ENCODE assay signal across 9 cellular contexts in the genomic region with DNA sequence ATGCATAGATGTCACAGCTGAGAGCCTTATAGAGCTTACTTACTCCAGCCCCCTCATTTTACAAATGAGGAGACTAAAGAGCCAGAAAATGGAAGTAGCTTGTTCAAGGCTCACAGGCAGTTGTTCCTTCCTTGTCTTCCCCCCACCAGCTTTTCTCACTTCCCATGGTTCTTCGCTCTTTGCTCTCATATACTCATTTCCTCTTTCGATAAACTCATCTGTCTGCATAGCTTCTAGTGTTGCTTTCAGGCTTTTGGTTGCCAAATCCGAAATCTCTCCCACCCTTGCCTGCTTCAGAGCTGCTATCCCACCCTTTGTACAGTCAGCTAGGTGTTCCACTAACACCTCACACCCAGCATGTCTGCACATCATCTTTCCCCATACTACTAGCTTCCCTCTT.
DNase-seq lines count a peak whose midpoint lies in the region; ATAC-seq and TF ChIP-seq lines count a peak whose summit lies in the region.
"Had no signal": no experiment of that assay in that cellular context is flagged by ENCODE, and none has a peak within 500 bp of the region (broad histone marks: within the 10 kb centered on the region; RNA-seq: fewer than 3 reads in every experiment).

No MANE protein-coding gene starts in this region.

- H3K27me3 ChIP-seq in SU-DHL-6 (ENCODE audit: low read length): no peaks in the 10 kb centered on the region

- DNase-seq in pons (ENCODE audit: low spot score) (peak; percentile 38), D341Med (ENCODE audit: low spot score) (no peak), nephron progenitor cell (no peak), midbrain (lab: John Stamatoyannopoulos, UW) (no peak)

- TF ChIP-seq POLR2A in GM18951 (IDR thresholded peaks at IDR 0.05; ENCODE audit: extremely low read depth, insufficient read depth, insufficient read length): peak; percentile 40

- H3F3A ChIP-seq in SU-DHL-6 (ENCODE audit: insufficient read depth): peaks cover 5% of the 10 kb centered on the region; the same call in 1 of the 2 replicates

- peaks cover 28% of the 10 kb centered on the region for H3K79me2 ChIP-seq in SU-DHL-6 (ENCODE audit: insufficient read depth, low read length)

- H3K36me3 ChIP-seq in SU-DHL-6 (ENCODE audit: low read length): no peaks in the 10 kb centered on the region

- H3K27ac ChIP-seq in SU-DHL-6 (ENCODE audit: low read depth, low read length): peak overlapping the region; percentile 60

- ATAC-seq in HG02973 (IDR thresholded peaks at IDR 0.05; ENCODE audit: unreplicated experiment) (peak; percentile 74), HG03439 (IDR thresholded peaks at IDR 0.05; ENCODE audit: unreplicated experiment) (no peak)

- peaks cover 44% of the 10 kb centered on the region for H3K9me3 Mint-ChIP-seq in nephron progenitor cell

- H3K4me3 ChIP-seq in SU-DHL-6 (ENCODE audit: insufficient read depth, low read length, poor library complexity, severe bottlenecking): peak overlapping the region; percentile 65

- no peaks in the 10 kb centered on the region for H3K9me2 ChIP-seq in SU-DHL-6 (replicated peaks; ENCODE audit: insufficient read depth, low read length)

- peaks cover 27% of the 10 kb centered on the region for H3K4me1 Mint-ChIP-seq in nephron progenitor cell
- H3K4me1 Mint-ChIP-seq: brain had no signal

- no peak overlapping the region for H3K27ac Mint-ChIP-seq in nephron progenitor cell

- H3K4me2 ChIP-seq in SU-DHL-6 (ENCODE audit: low read depth, low read length, poor library complexity, severe bottlenecking): peak overlapping the region; percentile 78

- TF ChIP-seq CTCF in SU-DHL-6 (IDR thresholded peaks at IDR 0.05; ENCODE audit: insufficient read depth, low read length, poor library complexity, severe bottlenecking) (no peak), nephron progenitor cell (IDR thresholded peaks at IDR 0.05) (no peak)

- no peaks in the 10 kb centered on the region for H4K20me1 ChIP-seq in SU-DHL-6 (ENCODE audit: low read depth, low read length)

- no peaks in the 10 kb centered on the region for H3K9me3 ChIP-seq in SU-DHL-6 (ENCODE audit: insufficient read depth, low read length)

- H2AFZ ChIP-seq in SU-DHL-6 (ENCODE audit: low read depth, low read length, severe bottlenecking): peak overlapping the region; percentile 85

- H3K27me3 Mint-ChIP-seq in nephron progenitor cell (ENCODE audit: low read depth, poor library complexity): peaks cover 2% of the 10 kb centered on the region

- H3K4me3 Mint-ChIP-seq in nephron progenitor cell: no peak overlapping the region
- H3K4me3 Mint-ChIP-seq: brain had no signal

- peak overlapping the region; percentile 72 for H3K9ac ChIP-seq in SU-DHL-6 (ENCODE audit: low read length)

- H3K36me3 Mint-ChIP-seq in nephron progenitor cell (ENCODE audit: low read depth): no peaks in the 10 kb centered on the region
- H3K36me3 Mint-ChIP-seq: brain had no signal

- in situ Hi-C loops in GM18951 (cut with MboI; ENCODE audit: low sequenced_read_pairs, unreplicated experiment): no loop called here
